Comparison of ENCODE assay signal across 1 cellular context in genomic region chr1:145048181-145048856, GRCh38. TPM values are rescaled to one million over a fixed set of nuclear protein-coding genes. Genes with fewer than 3 reads are reported as not detected.
"Had no signal": no experiment of that assay in that cellular context is flagged by ENCODE, and none has a peak within 500 bp of the region (broad histone marks: within the 10 kb centered on the region; RNA-seq: fewer than 3 reads in every experiment).

No MANE protein-coding gene starts in this region.

RNA-seq across cellular contexts. Expression of gene FAM72D, which starts 47.5 kb away (rescaled TPM):
- total RNA-seq: Right ventricle myocardium inferior had no signal
